Comparison of ENCODE assay signal across 8 cellular contexts in genomic region chr1:155128755-155129473, GRCh38. TPM values are rescaled to one million over a fixed set of nuclear protein-coding genes. Genes with fewer than 3 reads are reported as not detected.
DNase-seq lines count a peak whose midpoint lies in the region; ATAC-seq and TF ChIP-seq lines count a peak whose summit lies in the region.

No MANE protein-coding gene starts in this region.

- intact Hi-C loops in left ventricle myocardium inferior (cut with micrococcal nuclease), result loop anchor here (5.0 kb wide), 1 partner anchor 37 kb away; no protein-coding TSS in a partner anchor
- intact Hi-C loops in psoas muscle (cut with DNase I), result loop anchor here (5.0 kb wide), 2 partner anchors 37 to 38 kb away; no protein-coding TSS in a partner anchor

- ATAC-seq in psoas muscle (peak in 3 of 4 donors; percentile 19 to 31 (median 20)), HG03457 (IDR thresholded peaks at IDR 0.05; ENCODE audit: unreplicated experiment) (no peak), HG03520 (IDR thresholded peaks at IDR 0.05; ENCODE audit: unreplicated experiment) (no peak)

- peak overlapping the region; percentile 100 for H3K27ac ChIP-seq in VCaP
- peak overlapping the region; percentile 95 for H3K27ac ChIP-seq in left ventricle myocardium inferior (replicated peaks)
- H3K27ac ChIP-seq in psoas muscle, result peak overlapping the region; percentile 72

- peaks cover 53% of the 10 kb centered on the region for H3K27me3 ChIP-seq in H7 (ENCODE audit: control insufficient read depth, insufficient read depth, low read length)
- H3K27me3 ChIP-seq in left ventricle myocardium inferior (ENCODE audit: low read depth), result no peaks in the 10 kb centered on the region
- H3K27me3 ChIP-seq in psoas muscle (ENCODE audit: insufficient read depth in 3 of 3, low read length in 2 of 3), result peaks cover 0 to 31% (median 0%) of the 10 kb centered on the region in 3 donors

- WGBS in psoas muscle, 3 donors, result 26 to 30% (median 29%) methylated on average over 13 to 14 of the region's 14 CpGs

- H3K9me3 ChIP-seq in left ventricle myocardium inferior (replicated peaks) (no peaks in the 10 kb centered on the region), psoas muscle (no peaks in the 10 kb centered on the region)

- H3K4me1 ChIP-seq in left ventricle myocardium inferior, result peaks cover 99% of the 10 kb centered on the region
- peaks cover 24% of the 10 kb centered on the region for H3K4me1 ChIP-seq in psoas muscle

- TF ChIP-seq CTCF in VCaP (conservative IDR thresholded peaks at IDR 0.05) (no peak), left ventricle myocardium inferior (IDR thresholded peaks at IDR 0.05; ENCODE audit: borderline replicate concordance) (no peak), psoas muscle (IDR thresholded peaks at IDR 0.05) (no peak)

- H3K36me3 ChIP-seq in H7 (replicated peaks; ENCODE audit: control insufficient read depth, insufficient read depth, low read length) (peaks cover 1% of the 10 kb centered on the region), left ventricle myocardium inferior (peaks cover 29% of the 10 kb centered on the region), psoas muscle (ENCODE audit: insufficient read depth in 1 of 2, low read depth in 1 of 2) (peaks cover 0 to 29% of the 10 kb centered on the region in 2 donors)

- H3K4me3 ChIP-seq in H7 (ENCODE audit: insufficient read depth, low read depth, low read length) (peak overlapping the region; percentile 17), left ventricle myocardium inferior (peak overlapping the region; percentile 87), psoas muscle (peak overlapping the region; percentile 74)

- peak; percentile 67 for DNase-seq in H7
- DNase-seq in left ventricle myocardium inferior, result peak; percentile 51
- DNase-seq in psoas muscle, result peak; percentile 26 to 59
- no peak for DNase-seq in NCI-H82 (lab: John Stamatoyannopoulos, UW)
- no peak for DNase-seq in EL

RNA-seq across cellular contexts. Expression of gene EFNA1, which starts 1.2 kb away (rescaled TPM):
- 4.9 and 6.4 TPM in 2 replicates for total RNA-seq in H7 (2014; rRNA removed; shearing (Covaris generic))
- total RNA-seq in left ventricle myocardium inferior, result 42.9 TPM
- 10 to 100 TPM; 11.4 to 42.6 (median 33.0) TPM for total RNA-seq in psoas muscle
- 10 to 100 TPM in 2 of 3 donors, 1 to 10 TPM in 1; 5.5 to 15.0 (median 12.4) TPM for polyA plus RNA-seq in psoas muscle

RNA-seq across cellular contexts. Expression of gene SLC50A1, which starts 6.7 kb away (rescaled TPM):
- total RNA-seq in H7 (2014; rRNA removed; shearing (Covaris generic)), result 73.7 and 79.2 TPM in 2 replicates
- total RNA-seq in left ventricle myocardium inferior (8.2 TPM), psoas muscle (1 to 10 TPM; 6.7 to 8.4 (median 7.8) TPM)
- 10 to 100 TPM in 2 of 3 donors, 1 to 10 TPM in 1; 7.5 to 16.2 (median 10.8) TPM for polyA plus RNA-seq in psoas muscle

RNA-seq across cellular contexts. Expression of gene DPM3, which starts 11.4 kb away (rescaled TPM):
- 119 and 193 TPM in 2 replicates for total RNA-seq in H7 (2014; rRNA removed; shearing (Covaris generic))
- total RNA-seq in left ventricle myocardium inferior (54.5 TPM), psoas muscle (10 to 100 TPM; 47.0 to 54.5 (median 50.0) TPM)
- polyA plus RNA-seq in psoas muscle, result 100 to 1,000 TPM; 110 to 123 (median 122) TPM

RNA-seq across cellular contexts. Expression of gene KRTCAP2, which starts 44.2 kb away (rescaled TPM):
- 165 and 204 TPM in 2 replicates for total RNA-seq in H7 (2014; rRNA removed; shearing (Covaris generic))
- total RNA-seq in left ventricle myocardium inferior (113 TPM), psoas muscle (100 to 1,000 TPM; 115 to 152 (median 118) TPM)
- 100 to 1,000 TPM; 137 to 171 (median 149) TPM for polyA plus RNA-seq in psoas muscle

RNA-seq across cellular contexts. Expression of gene TRIM46, which starts 44.7 kb away (rescaled TPM):
- 9.9 and 11.1 TPM in 2 replicates for total RNA-seq in H7 (2014; rRNA removed; shearing (Covaris generic))
- total RNA-seq in left ventricle myocardium inferior, result 0.11 TPM
- under 1 TPM in 2 of 4 donors, not detected in 2; 0.15 to 0.16 TPM for total RNA-seq in psoas muscle
- polyA plus RNA-seq in psoas muscle, result under 1 TPM in 2 of 3 donors, not detected in 1; 0.03 TPM

Comparison
In these comparisons a context has a peak if more than half of its experiments do, and no peak if none do; other contexts are left out.
1. DNase-seq: peak in H7 (single experiment), left ventricle myocardium inferior (single experiment) and psoas muscle (2 of 2); none in NCI-H82 (single experiment) and EL (single experiment).
2. H3K4me3 ChIP-seq: peak in every context shown above with its lines; median percentile 87 in left ventricle myocardium inferior; 74 in psoas muscle; 17 in H7.
3. ATAC-seq: peak in psoas muscle (3 of 4); none in HG03457 (single experiment) and HG03520 (single experiment).
4. Peak in every context shown above with its lines, with median percentiles within 50 percentile points of each other: H3K27ac ChIP-seq.